In genomic region chr21:34204481-34205439, GRCh38 we compare ENCODE assay signal across 1 cellular context.
A peak's percentile ranks its signal among the peaks of the same experiment; 100 is the strongest.
TF ChIP-seq lines count a peak whose summit lies in the region.

No MANE protein-coding gene starts in this region.

TF ChIP-seq in HEK293, 187 proteins besides CTCF, POLR2A, EP300 and RAD21 (continued from another document):
- TF ChIP-seq, protein P1, sequence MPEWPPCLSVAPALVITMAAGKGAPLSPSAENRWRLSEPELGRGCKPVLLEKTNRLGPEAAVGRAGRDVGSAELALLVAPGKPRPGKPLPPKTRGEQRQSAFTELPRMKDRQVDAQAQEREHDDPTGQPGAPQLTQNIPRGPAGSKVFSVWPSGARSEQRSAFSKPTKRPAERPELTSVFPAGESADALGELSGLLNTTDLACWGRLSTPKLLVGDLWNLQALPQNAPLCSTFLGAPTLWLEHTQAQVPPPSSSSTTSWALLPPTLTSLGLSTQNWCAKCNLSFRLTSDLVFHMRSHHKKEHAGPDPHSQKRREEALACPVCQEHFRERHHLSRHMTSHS (tag by site-specific recombination; IDR thresholded peaks at IDR 0.05), result no peak
- TF ChIP-seq ZNF335 (tag by site-specific recombination; conservative IDR thresholded peaks at IDR 0.05) (no peak), ZNF2 (tag by site-specific recombination; IDR thresholded peaks at IDR 0.05) (no peak), ZNF48 (tag by site-specific recombination; IDR thresholded peaks at IDR 0.05) (no peak), ZIC2 (tag by site-specific recombination; IDR thresholded peaks at IDR 0.05) (peak; percentile 97), ZNF645 (tag by site-specific recombination; IDR thresholded peaks at IDR 0.05) (no peak), ZBTB21 (tag by site-specific recombination; IDR thresholded peaks at IDR 0.05) (no peak), ZNF423 (tag by site-specific recombination; IDR thresholded peaks at IDR 0.05) (0 out of 2 replicates have a peak, but pooled peaks have one; percentile 55), ZBTB26 (tag by site-specific recombination; optimal IDR thresholded peaks at IDR 0.05) (no peak), ZNF623 (tag by site-specific recombination; IDR thresholded peaks at IDR 0.05) (no peak), YY1 (tag by site-specific recombination; IDR thresholded peaks at IDR 0.05) (no peak), ZNF23 (tag by site-specific recombination; IDR thresholded peaks at IDR 0.05; ENCODE audit: borderline replicate concordance) (no peak), ZNF555 (tag by site-specific recombination; conservative IDR thresholded peaks at IDR 0.05) (no peak), ZNF24 (tag by site-specific recombination; IDR thresholded peaks at IDR 0.05) (no peak), BCL11A (tag by site-specific recombination; IDR thresholded peaks at IDR 0.05; ENCODE audit: low read depth) (no peak), ZNF341 (tag by site-specific recombination; IDR thresholded peaks at IDR 0.05; ENCODE audit: low read depth) (no peak)
